Comparison of ENCODE assay signal across 1 cellular context in genomic region chr1:223046011-223046410, GRCh38.
TF ChIP-seq lines count a peak whose summit lies in the region.

No MANE protein-coding gene starts in this region.

TF ChIP-seq in HepG2, 621 proteins besides CTCF, POLR2A, EP300 and RAD21 (continued from another document and continues in another):
- TF ChIP-seq FOXK1 (CRISPR knock-in tag; IDR thresholded peaks at IDR 0.05; ENCODE audit: borderline replicate concordance, low read depth) (peak; percentile 26; the same call in 1 of the 2 replicates), TARDBP (CRISPR knock-in tag; IDR thresholded peaks at IDR 0.05) (peak; percentile 31; the same call in 1 of the 2 replicates), POLR2G (IDR thresholded peaks at IDR 0.05; ENCODE audit: low read depth, low read length) (no peak), ZNF335 (CRISPR knock-in tag; IDR thresholded peaks at IDR 0.05) (no peak), FOXA3 (CRISPR knock-in tag; IDR thresholded peaks at IDR 0.05) (peak; percentile 88), PHF8 (CRISPR knock-in tag; IDR thresholded peaks at IDR 0.05) (no peak), ZNF224 (CRISPR knock-in tag; IDR thresholded peaks at IDR 0.05) (no peak), TBX2 (CRISPR knock-in tag; IDR thresholded peaks at IDR 0.05; ENCODE audit: borderline replicate concordance) (no peak), ZMYM4 (CRISPR knock-in tag; IDR thresholded peaks at IDR 0.05) (peak; percentile 28; the same call in 1 of the 2 replicates), REPIN1 (CRISPR knock-in tag; IDR thresholded peaks at IDR 0.05; ENCODE audit: borderline replicate concordance, low read depth) (0 out of 2 replicates have a peak, but pooled peaks have one; percentile 23), FOXA1 (IDR thresholded peaks at IDR 0.05) (peak; percentile 72), FOXA1 (CRISPR knock-in tag; IDR thresholded peaks at IDR 0.05) (peak; percentile 78), CSRNP1 (CRISPR knock-in tag; IDR thresholded peaks at IDR 0.05) (no peak), ZNF674 (CRISPR knock-in tag; IDR thresholded peaks at IDR 0.05; ENCODE audit: low read depth) (no peak), RXRB (CRISPR knock-in tag; IDR thresholded peaks at IDR 0.05; ENCODE audit: borderline replicate concordance) (peak; percentile 43; the same call in 1 of the 2 replicates), ERF (CRISPR knock-in tag; IDR thresholded peaks at IDR 0.05) (peak; percentile 21; the same call in 1 of the 2 replicates), HNF4G (IDR thresholded peaks at IDR 0.05; ENCODE audit: borderline replicate concordance, low read depth, low read length) (peak; percentile 69), HNF4G (CRISPR knock-in tag; IDR thresholded peaks at IDR 0.05; ENCODE audit: borderline replicate concordance, low read depth) (no peak), GATAD1 (CRISPR knock-in tag; IDR thresholded peaks at IDR 0.05) (no peak), ZNF770 (CRISPR knock-in tag; IDR thresholded peaks at IDR 0.05) (no peak), MLX (CRISPR knock-in tag; IDR thresholded peaks at IDR 0.05) (0 out of 2 replicates have a peak, but pooled peaks have one; percentile 11), PHF21A (CRISPR knock-in tag; IDR thresholded peaks at IDR 0.05) (0 out of 2 replicates have a peak, but pooled peaks have one; percentile 44), TEF (CRISPR knock-in tag; IDR thresholded peaks at IDR 0.05) (peak; percentile 58; the same call in 1 of the 2 replicates), SNRNP70 (IDR thresholded peaks at IDR 0.05; ENCODE audit: low read depth, low read length) (no peak), ZBED4 (CRISPR knock-in tag; IDR thresholded peaks at IDR 0.05; ENCODE audit: borderline replicate concordance) (peak; percentile 99), ZNF12 (CRISPR knock-in tag; IDR thresholded peaks at IDR 0.05) (0 out of 2 replicates have a peak, but pooled peaks have one; percentile 40), ZNF138 (CRISPR knock-in tag; IDR thresholded peaks at IDR 0.05; ENCODE audit: low read depth) (no peak), ZFP36L1 (CRISPR knock-in tag; IDR thresholded peaks at IDR 0.05) (no peak), HMG20A (CRISPR knock-in tag; IDR thresholded peaks at IDR 0.05; ENCODE audit: borderline replicate concordance) (peak; percentile 46; the same call in 1 of the 2 replicates), ZNF570 (CRISPR knock-in tag; IDR thresholded peaks at IDR 0.05; ENCODE audit: borderline replicate concordance) (no peak), ZNF331 (CRISPR knock-in tag; IDR thresholded peaks at IDR 0.05) (peak; percentile 18; the same call in 1 of the 2 replicates), HDAC1 (CRISPR knock-in tag; IDR thresholded peaks at IDR 0.05) (peak; percentile 17; the same call in 1 of the 2 replicates), HES4 (CRISPR knock-in tag; IDR thresholded peaks at IDR 0.05; ENCODE audit: borderline replicate concordance) (no peak), HINFP (CRISPR knock-in tag; IDR thresholded peaks at IDR 0.05; ENCODE audit: low read depth) (no peak), ZNF124 (CRISPR knock-in tag; IDR thresholded peaks at IDR 0.05) (0 out of 2 replicates have a peak, but pooled peaks have one; percentile 55), JUNB (CRISPR knock-in tag; IDR thresholded peaks at IDR 0.05; ENCODE audit: borderline replicate concordance) (no peak), ZNF562 (CRISPR knock-in tag; IDR thresholded peaks at IDR 0.05; ENCODE audit: borderline replicate concordance) (no peak), DMAP1 (CRISPR knock-in tag; IDR thresholded peaks at IDR 0.05) (no peak), CC2D1A (CRISPR knock-in tag; IDR thresholded peaks at IDR 0.05) (no peak), STAT6 (CRISPR knock-in tag; IDR thresholded peaks at IDR 0.05; ENCODE audit: borderline replicate concordance) (no peak), ZBTB42 (CRISPR knock-in tag; IDR thresholded peaks at IDR 0.05) (no peak), NFKB2 (CRISPR knock-in tag; IDR thresholded peaks at IDR 0.05; ENCODE audit: borderline replicate concordance) (no peak), ZNF7 (CRISPR knock-in tag; IDR thresholded peaks at IDR 0.05) (no peak), CEBPG (CRISPR knock-in tag; IDR thresholded peaks at IDR 0.05) (peak; percentile 44; the same call in 1 of the 2 replicates), ZNF414 (CRISPR knock-in tag; IDR thresholded peaks at IDR 0.05) (no peak), ZNF644 (CRISPR knock-in tag; IDR thresholded peaks at IDR 0.05; ENCODE audit: low read depth) (no peak), ZMAT5 (CRISPR knock-in tag; IDR thresholded peaks at IDR 0.05; ENCODE audit: borderline replicate concordance, low read depth) (no peak), SALL1 (CRISPR knock-in tag; IDR thresholded peaks at IDR 0.05) (peak; percentile 48; the same call in 1 of the 2 replicates), FOXJ3 (CRISPR knock-in tag; IDR thresholded peaks at IDR 0.05; ENCODE audit: borderline replicate concordance) (peak; percentile 58; the same call in 1 of the 2 replicates), CREM (IDR thresholded peaks at IDR 0.05) (peak; percentile 41; the same call in 1 of the 2 replicates), CREM (CRISPR knock-in tag; IDR thresholded peaks at IDR 0.05) (no peak), THRA (CRISPR knock-in tag; IDR thresholded peaks at IDR 0.05; ENCODE audit: borderline replicate concordance) (peak; percentile 32; the same call in 1 of the 2 replicates), NFYC (CRISPR knock-in tag; IDR thresholded peaks at IDR 0.05) (no peak), IRF2 (CRISPR knock-in tag; IDR thresholded peaks at IDR 0.05) (no peak), MTF1 (CRISPR knock-in tag; IDR thresholded peaks at IDR 0.05) (no peak), NBN (conservative IDR thresholded peaks at IDR 0.05) (no peak), CEBPB (IDR thresholded peaks at IDR 0.05; ENCODE audit: borderline replicate concordance, low read depth, low read length) (peak; percentile 35; the same call in 1 of the 2 replicates)
